In genomic region chr14:102892660-102893059, GRCh38 we compare ENCODE assay signal across 20 cellular contexts. TPM values are rescaled to one million over a fixed set of nuclear protein-coding genes. Genes with fewer than 3 reads are reported as not detected.
"Had no signal": no experiment of that assay in that cellular context is flagged by ENCODE, and none has a peak within 500 bp of the region (broad histone marks: within the 10 kb centered on the region; RNA-seq: fewer than 3 reads in every experiment).

No MANE protein-coding gene starts in this region.

- H3K4me3 ChIP-seq: heart right ventricle, lower lobe of right lung, mucosa of descending colon, right atrium auricular region, spleen, tibial nerve had no signal

- DNase-seq: activated CD4-positive, alpha-beta T cell treated with anti-CD3 and anti-CD28 coated beads for 4 hours; activated CD4-positive, alpha-beta T cell treated with anti-CD3 and anti-CD28 coated beads, Interleukin-2, amount 50 U/mL, for 48 hours; activated CD4-positive, CD25-positive, alpha-beta regulatory T cell; activated CD8-positive, alpha-beta memory T cell treated with anti-CD3 and anti-CD28 coated beads, Interleukin-2, amount 50 U/mL, for 4 hours; activated gamma-delta T cell treated with Interleukin-2 at 50 U/mL for 16 hours; activated naive CD8-positive, alpha-beta T cell treated with anti-CD3 and anti-CD28 coated beads, Interleukin-2, amount 10 ng/mL, durations not matched to agents 7 days and 5 days; activated T-cell treated with anti-CD3 and anti-CD28 coated beads, Interleukin-2, amount 50 U/mL, for 1 hour; kidney glomerular epithelial cell; lower lobe of right lung; mesendoderm; spleen; stimulated activated CD4-positive, alpha-beta T cell treated with anti-CD3 and anti-CD28 coated beads, Interleukin-4, amount 100 ng/mL, for 1 hour had no signal

- H3K27ac Mint-ChIP-seq: activated naive CD8-positive, alpha-beta T cell treated with anti-CD3 and anti-CD28 coated beads, Interleukin-2, amount 10 ng/mL, durations not matched to agents 7 days and 5 days; activated T-helper 17 cell treated with anti-CD3 and anti-CD28 coated beads, Interleukin-2, amount 50 U/mL, for 72 hours; natural killer cell treated with Interleukin-12 subunit alpha and Interleukin-12 subunit beta and Interleukin-15 and Interleukin-18, amount 100 ng/mL, for 72 hours; stimulated activated effector memory CD8-positive, alpha-beta T cell treated with anti-CD3 and anti-CD28 coated beads, Interleukin-12 subunit alpha, Interleukin-12 subunit beta, amount 100 ng/mL, for 72 hours had no signal

- ATAC-seq: natural killer cell treated with Interleukin-12 subunit alpha and Interleukin-12 subunit beta and Interleukin-15 and Interleukin-18, amount 100 ng/mL, for 72 hours; stimulated activated effector memory CD8-positive, alpha-beta T cell treated with anti-CD3 and anti-CD28 coated beads, Interleukin-12 subunit alpha, Interleukin-12 subunit beta, amount 100 ng/mL, for 72 hours had no signal

- H3K36me3 Mint-ChIP-seq: natural killer cell treated with Interleukin-12 subunit alpha and Interleukin-12 subunit beta and Interleukin-15 and Interleukin-18, amount 100 ng/mL, for 72 hours had no signal

- H3K36me3 ChIP-seq: right atrium auricular region had no signal

- H3K4me1 ChIP-seq: right atrium auricular region had no signal

- H3K9me3 ChIP-seq: heart right ventricle, lower lobe of right lung, mucosa of descending colon, right atrium auricular region, spleen, tibial nerve had no signal

- H3K27ac ChIP-seq: heart right ventricle, lower lobe of right lung, right atrium auricular region had no signal

- H3K9me3 Mint-ChIP-seq: activated naive CD8-positive, alpha-beta T cell treated with anti-CD3 and anti-CD28 coated beads, Interleukin-2, amount 10 ng/mL, durations not matched to agents 7 days and 5 days; activated T-helper 17 cell treated with anti-CD3 and anti-CD28 coated beads, Interleukin-2, amount 50 U/mL, for 72 hours; natural killer cell treated with Interleukin-12 subunit alpha and Interleukin-12 subunit beta and Interleukin-15 and Interleukin-18, amount 100 ng/mL, for 72 hours; stimulated activated effector memory CD8-positive, alpha-beta T cell treated with anti-CD3 and anti-CD28 coated beads, Interleukin-12 subunit alpha, Interleukin-12 subunit beta, amount 100 ng/mL, for 72 hours had no signal

- H3K4me3 Mint-ChIP-seq: activated naive CD8-positive, alpha-beta T cell treated with anti-CD3 and anti-CD28 coated beads, Interleukin-2, amount 10 ng/mL, durations not matched to agents 7 days and 5 days; activated T-helper 17 cell treated with anti-CD3 and anti-CD28 coated beads, Interleukin-2, amount 50 U/mL, for 72 hours; natural killer cell treated with Interleukin-12 subunit alpha and Interleukin-12 subunit beta and Interleukin-15 and Interleukin-18, amount 100 ng/mL, for 72 hours; stimulated activated effector memory CD8-positive, alpha-beta T cell treated with anti-CD3 and anti-CD28 coated beads, Interleukin-12 subunit alpha, Interleukin-12 subunit beta, amount 100 ng/mL, for 72 hours had no signal

- H3K4me1 Mint-ChIP-seq: activated naive CD8-positive, alpha-beta T cell treated with anti-CD3 and anti-CD28 coated beads, Interleukin-2, amount 10 ng/mL, durations not matched to agents 7 days and 5 days; stimulated activated effector memory CD8-positive, alpha-beta T cell treated with anti-CD3 and anti-CD28 coated beads, Interleukin-12 subunit alpha, Interleukin-12 subunit beta, amount 100 ng/mL, for 72 hours had no signal

- H3K27me3 ChIP-seq: heart right ventricle, right atrium auricular region, spleen, tibial nerve had no signal

- H3K27me3 Mint-ChIP-seq: activated naive CD8-positive, alpha-beta T cell treated with anti-CD3 and anti-CD28 coated beads, Interleukin-2, amount 10 ng/mL, durations not matched to agents 7 days and 5 days; activated T-helper 17 cell treated with anti-CD3 and anti-CD28 coated beads, Interleukin-2, amount 50 U/mL, for 72 hours; natural killer cell treated with Interleukin-12 subunit alpha and Interleukin-12 subunit beta and Interleukin-15 and Interleukin-18, amount 100 ng/mL, for 72 hours had no signal

RNA-seq across cellular contexts. Expression of gene AMN, which starts 29.8 kb away (rescaled TPM):
- total RNA-seq: endothelial cell of umbilical vein had no signal
